Comparison of ENCODE assay signal across 38 cellular contexts in the genomic region with DNA sequence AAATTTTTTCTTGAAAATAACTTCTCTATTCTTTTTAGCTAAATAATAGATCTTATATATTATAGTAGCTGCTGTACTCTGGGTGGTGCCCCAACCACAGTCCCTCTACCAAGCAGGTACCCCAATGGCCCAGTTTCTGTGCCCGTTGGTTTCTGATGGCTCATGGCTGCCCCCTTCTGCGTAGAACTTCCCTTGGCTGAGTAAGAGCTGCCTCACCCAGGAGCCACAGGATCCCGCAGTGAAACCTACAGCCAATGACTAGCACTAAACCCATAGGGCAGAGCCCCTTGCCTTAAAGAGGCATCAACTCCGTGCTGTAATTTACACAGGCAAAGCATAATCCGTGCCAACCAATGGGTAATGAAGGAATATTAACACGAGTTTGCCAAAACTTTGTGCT.
DNase-seq lines count a peak whose midpoint lies in the region; ATAC-seq, FAIRE-seq and TF ChIP-seq lines count a peak whose summit lies in the region.
"Had no signal": no experiment of that assay in that cellular context is flagged by ENCODE, and none has a peak within 500 bp of the region (broad histone marks: within the 10 kb centered on the region; RNA-seq: fewer than 3 reads in every experiment).

No MANE protein-coding gene starts in this region.

- intact Hi-C loops in GM12878 (cut with micrococcal nuclease; ENCODE audit: unreplicated experiment): no loop called here

- H3K9me3 ChIP-seq in GM12878 (replicated peaks; ENCODE audit: control insufficient read depth, insufficient read depth, low read length): no peaks in the 10 kb centered on the region
- H3K9me3 ChIP-seq: BLaER1 treated with 17β-estradiol and CSF1 and Interleukin-3, amounts not matched to agents 10 nM and 100 nM; heart right ventricle; mucosa of descending colon; psoas muscle; SJSA1; tibial artery; vagina had no signal

- TF ChIP-seq RAD21 in GM12878 (IDR thresholded peaks at IDR 0.05; ENCODE audit: insufficient read depth, low read depth, low read length): no peak

- peak; percentile 49 for ATAC-seq in GM12878
- no peak for ATAC-seq in HG03175 (IDR thresholded peaks at IDR 0.05; ENCODE audit: unreplicated experiment)
- ATAC-seq: activated naive CD8-positive, alpha-beta T cell treated with anti-CD3 and anti-CD28 coated beads, Interleukin-2, amount 50 U/mL, for 24 hours; effector memory CD8-positive, alpha-beta T cell; heart right ventricle; left cardiac atrium; mucosa of descending colon; natural killer cell; psoas muscle; sciatic nerve had no signal

- H3K9ac ChIP-seq in GM12878 (ENCODE audit: control insufficient read depth, insufficient read depth, low read length) (no peak overlapping the region), mesendoderm (ENCODE audit: low read length) (no peak overlapping the region)
- H3K9ac ChIP-seq: BLaER1 treated with 17β-estradiol and CSF1 and Interleukin-3, amounts not matched to agents 10 nM and 100 nM had no signal

- H4K20me1 ChIP-seq in GM12878 (ENCODE audit: control insufficient read depth, insufficient read depth): no peaks in the 10 kb centered on the region
- H4K20me1 ChIP-seq: BLaER1 treated with 17β-estradiol and CSF1 and Interleukin-3, amounts not matched to agents 10 nM and 100 nM had no signal

- 7% methylated on average over 6 of the region's 6 CpGs for WGBS in GM12878 (ENCODE audit: insufficient coverage, insufficient replicate concordance, low lambda C conversion rate, missing lambda C conversion rate)
- WGBS in mesendoderm (ENCODE audit: extremely low coverage, insufficient coverage, low lambda C conversion rate): no CpG with 5 or more reads among the region's 6 CpGs

- H3K4me1 ChIP-seq in GM12878 (ENCODE audit: control insufficient read depth, insufficient read depth, low read length): no peaks in the 10 kb centered on the region
- no peaks in the 10 kb centered on the region for H3K4me1 ChIP-seq in mesendoderm (ENCODE audit: control insufficient read depth, low read depth, low read length)
- H3K4me1 ChIP-seq: BLaER1 treated with 17β-estradiol and CSF1 and Interleukin-3, amounts not matched to agents 10 nM and 100 nM; psoas muscle; SJSA1; vagina had no signal

- TF ChIP-seq CTCF in NB4 (IDR thresholded peaks at IDR 0.05; ENCODE audit: low read depth, low read length): no peak
- no peak for TF ChIP-seq CTCF in GM12878 (IDR thresholded peaks at IDR 0.05 in 2 of 3, conservative IDR thresholded peaks at IDR 0.05 in 1 of 3; ENCODE audit: control insufficient read depth in 2 of 3, extremely low read depth in 1 of 3, insufficient read depth in 1 of 3, low read depth in 3 of 3, low read length in 3 of 3)

- CTCF ChIA-PET in GM12878 (lab: Yijun Ruan, JAX): interaction anchor here (0.8 to 3.4 kb wide), 3 partner anchors 45 to 175 kb away, joined by 3 to 13 read pairs (median 7); no protein-coding TSS in a partner anchor

- no peak for TF ChIP-seq EP300 in GM12878 (IDR thresholded peaks at IDR 0.05; ENCODE audit: borderline replicate concordance in 1 of 2, control insufficient read depth in 1 of 2, low read depth in 2 of 2, low read length in 2 of 2)

- no peak overlapping the region for H2AK5ac ChIP-seq in mesendoderm (ENCODE audit: low read length)

- H2BK5ac ChIP-seq in mesendoderm (ENCODE audit: low read length): no peak overlapping the region

- H3K27me3 ChIP-seq in GM12878 (replicated peaks in 1 of 2; ENCODE audit: control insufficient read depth in 2 of 2, insufficient read depth in 2 of 2, low read length in 1 of 2) (no peaks in the 10 kb centered on the region), mesendoderm (ENCODE audit: insufficient read depth, low read length, poor library complexity) (no peaks in the 10 kb centered on the region)
- H3K27me3 ChIP-seq: BLaER1 treated with 17β-estradiol and CSF1 and Interleukin-3, amounts not matched to agents 10 nM and 100 nM; heart right ventricle; SJSA1; tibial artery; vagina had no signal

- H2AFZ ChIP-seq in GM12878 (ENCODE audit: control insufficient read depth, low read depth, low read length): no peak overlapping the region

- RAD21 ChIA-PET in GM12878 (lab: Charles Lee; ENCODE audit: unreplicated experiment): no interaction called here

- POLR2A ChIA-PET in GM12878 (lab: Charles Lee): no interaction called here

- no peak overlapping the region for H4K5ac ChIP-seq in mesendoderm (ENCODE audit: low read length)

- H3K4me2 ChIP-seq in GM12878 (ENCODE audit: control insufficient read depth, insufficient read depth): no peak overlapping the region
- H3K4me2 ChIP-seq in mesendoderm (ENCODE audit: low read length): no peak overlapping the region
- H3K4me2 ChIP-seq: BLaER1 treated with 17β-estradiol and CSF1 and Interleukin-3, amounts not matched to agents 10 nM and 100 nM had no signal

- H3K4me3 ChIP-seq in NB4 (ENCODE audit: low read depth, low read length): no peak overlapping the region
- no peak overlapping the region for H3K4me3 ChIP-seq in GM12878
- H3K4me3 ChIP-seq in mesendoderm (ENCODE audit: low read length): no peak overlapping the region
- H3K4me3 ChIP-seq: BLaER1 treated with 17β-estradiol and CSF1 and Interleukin-3, amounts not matched to agents 10 nM and 100 nM; heart right ventricle; lung; mucosa of descending colon; psoas muscle; SJSA1; tibial artery; vagina had no signal

- H3K18ac ChIP-seq in mesendoderm (ENCODE audit: low read length): no peak overlapping the region

- SMC1A ChIA-PET in GM12878 (lab: Charles Lee; ENCODE audit: uncharacterized antibody, unreplicated experiment): interaction anchor here (1.3 to 1.4 kb wide), 2 partner anchors 173 to 181 kb away, joined by 3 to 5 read pairs; no protein-coding TSS in a partner anchor

- in situ Hi-C loops in GM12878 (cut with MboI): no loop called here

- H3K36me3 ChIP-seq in GM12878 (ENCODE audit: control insufficient read depth in 2 of 2, insufficient read depth in 2 of 2, low read length in 1 of 2) (no peaks in the 10 kb centered on the region), mesendoderm (ENCODE audit: control insufficient read depth, insufficient read depth, low read length) (no peaks in the 10 kb centered on the region)
- H3K36me3 ChIP-seq: BLaER1 treated with 17β-estradiol and CSF1 and Interleukin-3, amounts not matched to agents 10 nM and 100 nM; heart right ventricle; SJSA1; tibial artery; vagina had no signal

- no peak overlapping the region for H3K23ac ChIP-seq in mesendoderm (ENCODE audit: low read length)

- BruUV-seq in GM12878 (replicated peaks; lab: Mats Ljungman, UMichigan): no TSS peak

- H3K79me2 ChIP-seq in GM12878 (ENCODE audit: control insufficient read depth, insufficient read depth, low read length): no peaks in the 10 kb centered on the region
- no peaks in the 10 kb centered on the region for H3K79me2 ChIP-seq in mesendoderm (ENCODE audit: control insufficient read depth, insufficient read depth, low read length)

- TF ChIP-seq POLR2A in NB4 (IDR thresholded peaks at IDR 0.05; ENCODE audit: extremely low read depth, insufficient read length) (no peak), GM12878 (IDR thresholded peaks at IDR 0.05; ENCODE audit: low read depth, low read length) (no peak), GM12891 (IDR thresholded peaks at IDR 0.05; ENCODE audit: low read depth, low read length) (no peak)

- DNase-seq in ELF-1 (ENCODE audit: low read depth, low spot score): peak; percentile 18
- peak; percentile 4 for DNase-seq in NB4 (ENCODE audit: low read depth)
- DNase-seq in GM12878 (ENCODE audit: low read depth, low spot score): no peak
- DNase-seq in mesendoderm: peak; percentile 71
- DNase-seq in stimulated activated CD4-positive, alpha-beta T cell treated with anti-CD3 and anti-CD28 coated beads, Interleukin-4, amount 100 ng/mL, for 24 hours: no peak
- no peak for DNase-seq in GM12891 (ENCODE audit: insufficient read length, low spot score)
- DNase-seq: activated CD4-positive, alpha-beta T cell treated with anti-CD3 and anti-CD28 coated beads, Interleukin-2, amount 50 U/mL, for 1 hour; activated CD4-positive, CD25-positive, alpha-beta regulatory T cell; activated gamma-delta T cell treated with Interleukin-2 at 50 U/mL for 16 hours; activated naive CD8-positive, alpha-beta T cell treated with anti-CD3 and anti-CD28 coated beads, Interleukin-2, amount 50 U/mL, for 24 hours; activated T-cell treated with anti-CD3 and anti-CD28 coated beads, Interleukin-2, amount 50 U/mL, for 24 hours; caudate nucleus; cortex of kidney; DMS79; effector memory CD8-positive, alpha-beta T cell; GF-D8; GOT3; heart right ventricle; immature natural killer cell; left cardiac atrium; mucosa of descending colon; natural killer cell; NCI-H1436; NCI-H2107; NCI-H748 treated with DMSO at 0.1 percent for 48 hours; occipital lobe; psoas muscle; RPMI8226; stimulated activated CD4-positive, alpha-beta T cell treated with anti-CD3 and anti-CD28 coated beads, Interleukin-12 subunit alpha, Interleukin-12 subunit beta, amount 100 ng/mL, for 4 hours; stimulated activated CD4-positive, alpha-beta T cell treated with anti-CD3 and anti-CD28 coated beads, Interleukin-2, amount 100 ng/mL, for 48 hours; tibial artery had no signal

- H2BK120ac ChIP-seq in mesendoderm (ENCODE audit: low read depth, low read length): no peak overlapping the region

- H3K27ac ChIP-seq in GM12878 (ENCODE audit: control insufficient read depth, insufficient read depth) (no peak overlapping the region), mesendoderm (ENCODE audit: low read depth, low read length) (no peak overlapping the region)
- H3K27ac ChIP-seq: BLaER1 treated with 17β-estradiol and CSF1 and Interleukin-3, amounts not matched to agents 10 nM and 100 nM; heart right ventricle; HL-60; psoas muscle; SJSA1; tibial artery; vagina had no signal

- no peak overlapping the region for H4K8ac ChIP-seq in mesendoderm (ENCODE audit: low read depth, low read length)

- no peak for FAIRE-seq in GM12878 (lab: Jason Lieb, UNC)
- FAIRE-seq in GM12891 (lab: Jason Lieb, UNC): no peak

- no peak overlapping the region for H3K56ac ChIP-seq in mesendoderm (ENCODE audit: low read length)

- H3K4ac ChIP-seq in mesendoderm (ENCODE audit: low read depth, low read length): no peak overlapping the region

- no peaks in the 10 kb centered on the region for H3K79me1 ChIP-seq in mesendoderm (ENCODE audit: low read length)

- no peak overlapping the region for H2BK15ac ChIP-seq in mesendoderm (replicated peaks; ENCODE audit: low read depth)

TF ChIP-seq in GM12878, 131 proteins besides CTCF, POLR2A, EP300 and RAD21 (continues in another document):
- TF ChIP-seq STAT3 (IDR thresholded peaks at IDR 0.05; ENCODE audit: low read depth, low read length): no peak

TF ChIP-seq in GM12891, 5 proteins besides CTCF, POLR2A, EP300 and RAD21:
- TF ChIP-seq TAF1 (IDR thresholded peaks at IDR 0.05; ENCODE audit: low read depth, low read length) (no peak), SPI1 (IDR thresholded peaks at IDR 0.05; ENCODE audit: low read depth, low read length) (no peak), POLR2AphosphoS5 (IDR thresholded peaks at IDR 0.05; ENCODE audit: low read depth, low read length) (no peak), POU2F2 (IDR thresholded peaks at IDR 0.05; ENCODE audit: low read depth, low read length) (no peak), PAX5 (IDR thresholded peaks at IDR 0.05; ENCODE audit: insufficient read depth, low read length, severe bottlenecking) (no peak)

Comparison
In these comparisons a context has a peak if more than half of its experiments do, and no peak if none do; other contexts are left out.
1. DNase-seq: peak in ELF-1 (single experiment), NB4 (single experiment) and mesendoderm (single experiment); none in GM12878 (single experiment), stimulated activated CD4-positive, alpha-beta T cell treated with anti-CD3 and anti-CD28 coated beads, Interleukin-4, amount 100 ng/mL, for 24 hours (single experiment) and GM12891 (single experiment).